ENCODE assay signal across 21 cellular contexts in the genomic region with DNA sequence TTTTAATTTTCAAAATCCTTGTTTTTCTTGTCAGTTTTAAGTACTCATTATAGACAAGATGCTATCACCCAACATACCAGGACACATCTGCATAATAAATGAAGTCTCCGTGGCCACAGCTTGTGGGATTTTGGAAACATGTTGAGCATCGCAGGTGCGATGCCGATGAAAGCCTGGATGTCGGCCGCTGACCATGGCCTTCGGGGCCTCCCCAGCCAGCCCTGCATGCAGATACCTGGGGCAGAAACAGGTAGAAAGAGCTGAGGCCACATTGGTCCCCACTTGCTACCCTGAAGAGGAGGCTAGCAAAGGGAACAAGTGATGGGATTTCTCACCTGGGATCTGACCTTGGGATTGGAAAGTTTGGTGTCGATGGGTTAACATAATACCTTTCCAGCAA.
"Had no signal": no experiment of that assay in that cellular context is flagged by ENCODE, and none has a peak within 500 bp of the region (broad histone marks: within the 10 kb centered on the region; RNA-seq: fewer than 3 reads in every experiment).

No MANE protein-coding gene starts in this region.

- H3K36me3 ChIP-seq: colonic mucosa had no signal

- ATAC-seq: effector memory CD8-positive, alpha-beta T cell; foreskin keratinocyte; gastroesophageal sphincter; heart left ventricle; left cardiac atrium; lower lobe of right lung had no signal

- H3K9me3 ChIP-seq: colonic mucosa, esophagus muscularis mucosa, gastroesophageal sphincter, heart left ventricle, left ventricle myocardium inferior, lower lobe of right lung had no signal

- DNase-seq: cerebellar nuclear complex; colonic mucosa; cortex of kidney; effector CD8-positive, alpha-beta T cell; effector memory CD8-positive, alpha-beta T cell; foreskin keratinocyte; heart left ventricle; hypothalamus; immature natural killer cell; left cardiac atrium; left ventricle myocardium inferior; lower lobe of right lung; mesenchymal stem cell; midbrain had no signal

- FAIRE-seq: endothelial cell of umbilical vein, frontal cortex, keratinocyte had no signal

- H3K4me3 Mint-ChIP-seq: dendritic cell treated with granulocyte-macrophage colony-stimulating factor and Interleukin-4, amounts not matched to agents 40 ng/mL and 50 ng/mL, for 4 days; effector memory CD8-positive, alpha-beta T cell; immature natural killer cell had no signal

- H3K4me3 ChIP-seq: colonic mucosa, esophagus muscularis mucosa, gastroesophageal sphincter, heart left ventricle, hepatocyte, left ventricle myocardium inferior, lower lobe of right lung had no signal

- H3K36me3 Mint-ChIP-seq: immature natural killer cell had no signal

- H3K4me1 ChIP-seq: colonic mucosa, foreskin keratinocyte, lower lobe of right lung had no signal

- H3K27ac ChIP-seq: colonic mucosa, esophagus muscularis mucosa, foreskin keratinocyte, gastroesophageal sphincter, heart left ventricle, hepatocyte, left ventricle myocardium inferior, lower lobe of right lung had no signal

- H3K27me3 ChIP-seq: colonic mucosa, esophagus muscularis mucosa, foreskin keratinocyte, gastroesophageal sphincter, heart left ventricle, hepatocyte had no signal

- H3K27me3 Mint-ChIP-seq: dendritic cell treated with granulocyte-macrophage colony-stimulating factor and Interleukin-4, amounts not matched to agents 40 ng/mL and 50 ng/mL, for 4 days; effector memory CD8-positive, alpha-beta T cell had no signal

- H3K27ac Mint-ChIP-seq: dendritic cell treated with granulocyte-macrophage colony-stimulating factor and Interleukin-4, amounts not matched to agents 40 ng/mL and 50 ng/mL, for 4 days; effector memory CD8-positive, alpha-beta T cell; immature natural killer cell had no signal

- H3K9me3 Mint-ChIP-seq: dendritic cell treated with granulocyte-macrophage colony-stimulating factor and Interleukin-4, amounts not matched to agents 40 ng/mL and 50 ng/mL, for 4 days; immature natural killer cell had no signal
